ENCODE assay signal across 1 cellular context in the genomic region with DNA sequence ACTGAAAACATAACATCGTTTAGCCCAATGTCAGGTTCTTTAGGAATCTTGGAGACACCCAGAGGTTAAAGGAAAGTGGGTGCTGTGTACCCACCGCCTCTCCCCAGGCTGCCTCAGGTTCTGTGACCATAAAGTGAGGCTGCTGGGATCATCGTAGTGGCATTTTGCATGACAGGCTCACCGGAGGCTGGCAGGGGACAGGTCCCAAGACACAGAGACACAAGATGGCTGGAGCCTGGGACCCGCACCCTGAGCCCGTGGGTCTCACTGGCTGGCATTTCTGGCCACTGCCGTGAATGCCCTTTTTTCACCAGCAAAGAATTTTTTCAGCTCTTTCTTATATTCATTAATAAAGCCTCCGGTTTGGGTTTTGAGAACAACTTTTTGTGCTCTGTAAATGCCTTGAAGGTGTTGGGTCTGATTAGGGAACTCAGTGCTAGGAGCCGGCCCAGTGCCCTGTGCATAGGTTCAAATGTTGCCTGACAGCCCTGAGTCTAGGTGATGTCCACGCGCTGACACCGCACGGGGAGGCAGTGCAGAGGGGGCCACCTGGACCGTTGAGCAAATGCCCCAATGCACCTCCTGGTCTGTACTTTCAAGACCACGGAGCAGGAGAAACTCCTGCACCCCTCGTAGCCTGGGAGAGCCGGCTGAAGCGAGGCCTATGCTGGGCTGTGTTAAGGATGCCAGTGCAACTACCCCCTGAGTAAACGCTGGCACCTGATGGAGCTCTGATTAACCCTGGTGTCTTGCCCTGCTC.
TF ChIP-seq lines count a peak whose summit lies in the region.

No MANE protein-coding gene starts in this region.

TF ChIP-seq in H1, 55 proteins besides CTCF, POLR2A, EP300 and RAD21:
- no peak for TF ChIP-seq CEBPB (IDR thresholded peaks at IDR 0.05; ENCODE audit: low read depth, low read length)
- TF ChIP-seq BACH1 (IDR thresholded peaks at IDR 0.05; ENCODE audit: low read length), result no peak
- TF ChIP-seq EZH2 (IDR thresholded peaks at IDR 0.05; ENCODE audit: low read depth, low read length, severe bottlenecking), result no peak
- TF ChIP-seq SIRT6 (IDR thresholded peaks at IDR 0.05; ENCODE audit: low read length), result no peak
- TF ChIP-seq, protein P1, sequence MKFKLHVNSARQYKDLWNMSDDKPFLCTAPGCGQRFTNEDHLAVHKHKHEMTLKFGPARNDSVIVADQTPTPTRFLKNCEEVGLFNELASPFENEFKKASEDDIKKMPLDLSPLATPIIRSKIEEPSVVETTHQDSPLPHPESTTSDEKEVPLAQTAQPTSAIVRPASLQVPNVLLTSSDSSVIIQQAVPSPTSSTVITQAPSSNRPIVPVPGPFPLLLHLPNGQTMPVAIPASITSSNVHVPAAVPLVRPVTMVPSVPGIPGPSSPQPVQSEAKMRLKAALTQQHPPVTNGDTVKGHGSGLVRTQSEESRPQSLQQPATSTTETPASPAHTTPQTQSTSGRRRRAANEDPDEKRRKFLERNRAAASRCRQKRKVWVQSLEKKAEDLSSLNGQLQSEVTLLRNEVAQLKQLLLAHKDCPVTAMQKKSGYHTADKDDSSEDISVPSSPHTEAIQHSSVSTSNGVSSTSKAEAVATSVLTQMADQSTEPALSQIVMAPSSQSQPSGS (IDR thresholded peaks at IDR 0.05; ENCODE audit: low read length), result no peak
- no peak for TF ChIP-seq RFX5 (IDR thresholded peaks at IDR 0.05; ENCODE audit: borderline replicate concordance, low read depth, low read length)
- TF ChIP-seq NRF1 (IDR thresholded peaks at IDR 0.05; ENCODE audit: low read depth, low read length), result no peak
- no peak for TF ChIP-seq BRCA1 (IDR thresholded peaks at IDR 0.05; ENCODE audit: low read depth, low read length)
